In genomic region chr3:51391566-51392300, GRCh38 we compare ENCODE assay signal across 1 cellular context.
TF ChIP-seq lines count a peak whose summit lies in the region.

No MANE protein-coding gene starts in this region.

TF ChIP-seq in WTC11, 78 proteins besides CTCF, POLR2A, EP300 and RAD21 (continued from another document):
- 0 out of 2 replicates have a peak, but pooled peaks have one; percentile 45 for TF ChIP-seq ZNF219 (CRISPR knock-in tag; IDR thresholded peaks at IDR 0.05; ENCODE audit: borderline replicate concordance)
- TF ChIP-seq MYBL2 (CRISPR knock-in tag; IDR thresholded peaks at IDR 0.05), result no peak
- TF ChIP-seq RELA (CRISPR knock-in tag; IDR thresholded peaks at IDR 0.05; ENCODE audit: borderline replicate concordance), result no peak
- TF ChIP-seq, protein P1, sequence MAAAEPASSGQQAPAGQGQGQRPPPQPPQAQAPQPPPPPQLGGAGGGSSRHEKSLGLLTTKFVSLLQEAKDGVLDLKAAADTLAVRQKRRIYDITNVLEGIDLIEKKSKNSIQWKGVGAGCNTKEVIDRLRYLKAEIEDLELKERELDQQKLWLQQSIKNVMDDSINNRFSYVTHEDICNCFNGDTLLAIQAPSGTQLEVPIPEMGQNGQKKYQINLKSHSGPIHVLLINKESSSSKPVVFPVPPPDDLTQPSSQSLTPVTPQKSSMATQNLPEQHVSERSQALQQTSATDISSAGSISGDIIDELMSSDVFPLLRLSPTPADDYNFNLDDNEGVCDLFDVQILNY (CRISPR knock-in tag; IDR thresholded peaks at IDR 0.05), result 0 out of 2 replicates have a peak, but pooled peaks have one; percentile 39
- 0 out of 2 replicates have a peak, but pooled peaks have one; percentile 54 for TF ChIP-seq NR3C1 (CRISPR knock-in tag; conservative IDR thresholded peaks at IDR 0.05; ENCODE audit: low read depth)
- no peak for TF ChIP-seq ZNF138 (CRISPR knock-in tag; conservative IDR thresholded peaks at IDR 0.05)
- TF ChIP-seq OVOL2 (CRISPR knock-in tag; IDR thresholded peaks at IDR 0.05; ENCODE audit: borderline replicate concordance), result no peak
- TF ChIP-seq, protein P2, sequence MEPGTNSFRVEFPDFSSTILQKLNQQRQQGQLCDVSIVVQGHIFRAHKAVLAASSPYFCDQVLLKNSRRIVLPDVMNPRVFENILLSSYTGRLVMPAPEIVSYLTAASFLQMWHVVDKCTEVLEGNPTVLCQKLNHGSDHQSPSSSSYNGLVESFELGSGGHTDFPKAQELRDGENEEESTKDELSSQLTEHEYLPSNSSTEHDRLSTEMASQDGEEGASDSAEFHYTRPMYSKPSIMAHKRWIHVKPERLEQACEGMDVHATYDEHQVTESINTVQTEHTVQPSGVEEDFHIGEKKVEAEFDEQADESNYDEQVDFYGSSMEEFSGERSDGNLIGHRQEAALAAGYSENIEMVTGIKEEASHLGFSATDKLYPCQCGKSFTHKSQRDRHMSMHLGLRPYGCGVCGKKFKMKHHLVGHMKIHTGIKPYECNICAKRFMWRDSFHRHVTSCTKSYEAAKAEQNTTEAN (CRISPR knock-in tag; IDR thresholded peaks at IDR 0.05), result no peak
- TF ChIP-seq, protein P3, sequence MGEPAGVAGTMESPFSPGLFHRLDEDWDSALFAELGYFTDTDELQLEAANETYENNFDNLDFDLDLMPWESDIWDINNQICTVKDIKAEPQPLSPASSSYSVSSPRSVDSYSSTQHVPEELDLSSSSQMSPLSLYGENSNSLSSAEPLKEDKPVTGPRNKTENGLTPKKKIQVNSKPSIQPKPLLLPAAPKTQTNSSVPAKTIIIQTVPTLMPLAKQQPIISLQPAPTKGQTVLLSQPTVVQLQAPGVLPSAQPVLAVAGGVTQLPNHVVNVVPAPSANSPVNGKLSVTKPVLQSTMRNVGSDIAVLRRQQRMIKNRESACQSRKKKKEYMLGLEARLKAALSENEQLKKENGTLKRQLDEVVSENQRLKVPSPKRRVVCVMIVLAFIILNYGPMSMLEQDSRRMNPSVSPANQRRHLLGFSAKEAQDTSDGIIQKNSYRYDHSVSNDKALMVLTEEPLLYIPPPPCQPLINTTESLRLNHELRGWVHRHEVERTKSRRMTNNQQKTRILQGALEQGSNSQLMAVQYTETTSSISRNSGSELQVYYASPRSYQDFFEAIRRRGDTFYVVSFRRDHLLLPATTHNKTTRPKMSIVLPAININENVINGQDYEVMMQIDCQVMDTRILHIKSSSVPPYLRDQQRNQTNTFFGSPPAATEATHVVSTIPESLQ (CRISPR knock-in tag; IDR thresholded peaks at IDR 0.05), result no peak
- TF ChIP-seq, protein P4, sequence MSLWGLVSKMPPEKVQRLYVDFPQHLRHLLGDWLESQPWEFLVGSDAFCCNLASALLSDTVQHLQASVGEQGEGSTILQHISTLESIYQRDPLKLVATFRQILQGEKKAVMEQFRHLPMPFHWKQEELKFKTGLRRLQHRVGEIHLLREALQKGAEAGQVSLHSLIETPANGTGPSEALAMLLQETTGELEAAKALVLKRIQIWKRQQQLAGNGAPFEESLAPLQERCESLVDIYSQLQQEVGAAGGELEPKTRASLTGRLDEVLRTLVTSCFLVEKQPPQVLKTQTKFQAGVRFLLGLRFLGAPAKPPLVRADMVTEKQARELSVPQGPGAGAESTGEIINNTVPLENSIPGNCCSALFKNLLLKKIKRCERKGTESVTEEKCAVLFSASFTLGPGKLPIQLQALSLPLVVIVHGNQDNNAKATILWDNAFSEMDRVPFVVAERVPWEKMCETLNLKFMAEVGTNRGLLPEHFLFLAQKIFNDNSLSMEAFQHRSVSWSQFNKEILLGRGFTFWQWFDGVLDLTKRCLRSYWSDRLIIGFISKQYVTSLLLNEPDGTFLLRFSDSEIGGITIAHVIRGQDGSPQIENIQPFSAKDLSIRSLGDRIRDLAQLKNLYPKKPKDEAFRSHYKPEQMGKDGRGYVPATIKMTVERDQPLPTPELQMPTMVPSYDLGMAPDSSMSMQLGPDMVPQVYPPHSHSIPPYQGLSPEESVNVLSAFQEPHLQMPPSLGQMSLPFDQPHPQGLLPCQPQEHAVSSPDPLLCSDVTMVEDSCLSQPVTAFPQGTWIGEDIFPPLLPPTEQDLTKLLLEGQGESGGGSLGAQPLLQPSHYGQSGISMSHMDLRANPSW (CRISPR knock-in tag; conservative IDR thresholded peaks at IDR 0.05; ENCODE audit: low read depth), result no peak
- peak; percentile 80; the same call in 1 of the 2 replicates for TF ChIP-seq JUN (CRISPR knock-in tag; IDR thresholded peaks at IDR 0.05)
- no peak for TF ChIP-seq ZNF232 (CRISPR knock-in tag; IDR thresholded peaks at IDR 0.05)
- peak; percentile 64 for TF ChIP-seq NR1H2 (CRISPR knock-in tag; IDR thresholded peaks at IDR 0.05)
- no peak for TF ChIP-seq NFE2L1 (CRISPR knock-in tag; IDR thresholded peaks at IDR 0.05)
- no peak for TF ChIP-seq ZNF423 (CRISPR knock-in tag; IDR thresholded peaks at IDR 0.05)
- TF ChIP-seq ZNF396 (CRISPR knock-in tag; IDR thresholded peaks at IDR 0.05; ENCODE audit: borderline replicate concordance), result no peak
TF ChIP-seq in WTC11: peak in this region for 14.
